In the genomic region with DNA sequence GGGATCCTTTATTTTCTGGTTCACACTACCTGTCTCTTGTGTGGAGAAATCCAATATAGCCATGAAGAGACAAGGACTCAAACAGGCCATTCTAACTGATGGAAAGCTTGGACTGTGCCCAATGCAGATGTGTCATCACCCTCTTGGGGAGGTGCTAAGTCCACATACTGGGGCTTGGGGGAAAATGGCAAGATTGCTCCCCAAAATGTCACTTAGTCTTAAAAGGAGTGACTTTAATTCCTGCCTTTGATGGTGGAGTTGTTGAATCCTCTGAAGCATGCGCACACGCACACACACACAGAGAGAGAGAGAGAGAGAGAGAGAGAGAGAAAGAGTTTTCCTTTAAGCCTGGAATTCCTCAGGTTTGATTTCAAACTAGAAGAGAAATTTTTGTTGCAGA, we compare ENCODE assay signal across 19 cellular contexts.
DNase-seq lines count a peak whose midpoint lies in the region; FAIRE-seq and TF ChIP-seq lines count a peak whose summit lies in the region.
"Had no signal": no experiment of that assay in that cellular context is flagged by ENCODE, and none has a peak within 500 bp of the region (broad histone marks: within the 10 kb centered on the region; RNA-seq: fewer than 3 reads in every experiment).

No MANE protein-coding gene starts in this region.

- H3K9me3 ChIP-seq in astrocyte (ENCODE audit: insufficient read depth, low read depth, low read length) (peaks cover 6% of the 10 kb centered on the region), osteoblast (ENCODE audit: low read depth, low read length) (peaks cover 2% of the 10 kb centered on the region)
- H3K9me3 ChIP-seq: HAP-1, pancreas had no signal

- H3K27ac Mint-ChIP-seq in astrocyte (ENCODE audit: unreplicated experiment): peak overlapping the region; percentile 93
- H3K27ac Mint-ChIP-seq: stimulated activated naive CD8-positive, alpha-beta T cell treated with anti-CD3 and anti-CD28 coated beads, Interleukin-15, Interleukin-2, amounts not matched to agents 100 ng/mL and 50 ng/mL, for 24 hours; T-helper 17 cell had no signal

- no peaks in the 10 kb centered on the region for H3K27me3 Mint-ChIP-seq in astrocyte (ENCODE audit: low read depth, unreplicated experiment)

- no peak overlapping the region for H3K4me3 Mint-ChIP-seq in astrocyte (ENCODE audit: unreplicated experiment)
- H3K4me3 Mint-ChIP-seq: stimulated activated naive CD8-positive, alpha-beta T cell treated with anti-CD3 and anti-CD28 coated beads, Interleukin-15, Interleukin-2, amounts not matched to agents 100 ng/mL and 50 ng/mL, for 24 hours; T-helper 17 cell had no signal

- no peak overlapping the region for H3K27ac ChIP-seq in astrocyte (ENCODE audit: low read depth, low read length)
- H3K27ac ChIP-seq in osteoblast (ENCODE audit: low read depth, low read length): peak overlapping the region; percentile 80
- H3K27ac ChIP-seq: pancreas had no signal

- peaks cover 5% of the 10 kb centered on the region for H3K9me3 Mint-ChIP-seq in astrocyte (ENCODE audit: unreplicated experiment)

- H4K20me1 ChIP-seq in astrocyte (ENCODE audit: insufficient read depth, low read length): no peaks in the 10 kb centered on the region
- H4K20me1 ChIP-seq in osteoblast (ENCODE audit: insufficient read depth, low read length): no peaks in the 10 kb centered on the region

- H3K4me3 ChIP-seq in astrocyte (ENCODE audit: insufficient read depth, low read depth, low read length) (no peak overlapping the region), foreskin fibroblast (ENCODE audit: low read depth in 1 of 2, low read length in 2 of 2) (no peak overlapping the region), osteoblast (ENCODE audit: insufficient read depth, low read length) (no peak overlapping the region)
- H3K4me3 ChIP-seq: HAP-1, pancreas had no signal

- H3K36me3 ChIP-seq in astrocyte (ENCODE audit: insufficient read depth, low read length) (no peaks in the 10 kb centered on the region), osteoblast (ENCODE audit: insufficient read depth, low read length) (no peaks in the 10 kb centered on the region)
- H3K36me3 ChIP-seq: HAP-1, pancreas had no signal

- peaks cover 32% of the 10 kb centered on the region for H3K4me1 Mint-ChIP-seq in astrocyte (ENCODE audit: low read depth, unreplicated experiment)
- H3K4me1 Mint-ChIP-seq: T-helper 17 cell had no signal

- no peak for FAIRE-seq in astrocyte (lab: Jason Lieb, UNC)
- FAIRE-seq: GM12891, kidney, pancreas had no signal

- H3K79me2 ChIP-seq in astrocyte (ENCODE audit: insufficient read depth, low read length) (no peaks in the 10 kb centered on the region), osteoblast (ENCODE audit: insufficient read depth, low read length) (no peaks in the 10 kb centered on the region)

- no peak overlapping the region for H2AFZ ChIP-seq in astrocyte (ENCODE audit: low read depth, low read length)
- peak overlapping the region; percentile 11 for H2AFZ ChIP-seq in osteoblast (ENCODE audit: low read length)

- no peaks in the 10 kb centered on the region for H3K36me3 Mint-ChIP-seq in astrocyte (ENCODE audit: low read depth, unreplicated experiment)

- H3K4me1 ChIP-seq in astrocyte (ENCODE audit: insufficient read depth, low read length): peaks cover 9% of the 10 kb centered on the region
- peaks cover 32% of the 10 kb centered on the region for H3K4me1 ChIP-seq in osteoblast (ENCODE audit: insufficient read depth, low read length)
- H3K4me1 ChIP-seq: HAP-1, pancreas had no signal

- no peak overlapping the region for H3K9ac ChIP-seq in astrocyte (ENCODE audit: low read length)

- H3K4me2 ChIP-seq in astrocyte (ENCODE audit: low read length) (no peak overlapping the region), osteoblast (ENCODE audit: insufficient read depth, low read length) (peak overlapping the region; percentile 25)

- DNase-seq in GM03348 (ENCODE audit: low spot score): peak; percentile 32
- DNase-seq in astrocyte (ENCODE audit: low read depth): peak; percentile 12
- DNase-seq in foreskin fibroblast: peak; percentile 39 to 50
- no peak for DNase-seq in osteoblast (ENCODE audit: insufficient read length, low spot score, missing footprints)
- DNase-seq in cerebellar cortex (ENCODE audit: low spot score): no peak
- no peak for DNase-seq in NOMO-1 treated with dmso at 0.1 percent for 144 hours (lab: John Stamatoyannopoulos, UW; ENCODE audit: unreplicated experiment)
- no peak for DNase-seq in SW 1271 (lab: John Stamatoyannopoulos, UW)
- no peak for DNase-seq in HT-29 (ENCODE audit: low spot score)
- DNase-seq: activated CD4-positive, CD25-positive, alpha-beta regulatory T cell; activated effector memory CD4-positive, alpha-beta T cell treated with Interleukin-2 at 50 U/mL for 16 hours; aorta; kidney; NCI-H2107; NCI-H748 treated with DMSO at 0.1 percent for 48 hours; pancreas; T-helper 17 cell had no signal

- H3K27me3 ChIP-seq in astrocyte (ENCODE audit: insufficient read depth, low read length) (no peaks in the 10 kb centered on the region), osteoblast (ENCODE audit: insufficient read depth, low read length) (no peaks in the 10 kb centered on the region)
- H3K27me3 ChIP-seq: pancreas had no signal

- TF ChIP-seq CTCF in astrocyte (IDR thresholded peaks at IDR 0.05; ENCODE audit: insufficient read depth, low read depth, low read length) (no peak), foreskin fibroblast (IDR thresholded peaks at IDR 0.05; ENCODE audit: low read depth, low read length) (no peak), osteoblast (IDR thresholded peaks at IDR 0.05; ENCODE audit: extremely low read depth, low read depth, low read length) (no peak)

Comparison
In these comparisons a context has a peak if more than half of its experiments do, and no peak if none do; other contexts are left out.
1. DNase-seq: peak in GM03348 (single experiment), astrocyte (single experiment) and foreskin fibroblast (2 of 2); none in osteoblast (single experiment), cerebellar cortex (single experiment), NOMO-1 treated with dmso at 0.1 percent for 144 hours (single experiment), SW 1271 (0 of 2) and HT-29 (single experiment).